Comparison of ENCODE assay signal across 12 cellular contexts in genomic region chr11:131300304-131300703, GRCh38.
"Had no signal": no experiment of that assay in that cellular context is flagged by ENCODE, and none has a peak within 500 bp of the region (broad histone marks: within the 10 kb centered on the region; RNA-seq: fewer than 3 reads in every experiment).

No MANE protein-coding gene starts in this region.

- DNase-seq: activated CD4-positive, alpha-beta memory T cell treated with anti-CD3 and anti-CD28 coated beads for 36 hours; activated CD4-positive, alpha-beta T cell treated with anti-CD3 and anti-CD28 coated beads for 36 hours; activated T-cell treated with anti-CD3 and anti-CD28 coated beads for 4 hours; amniotic stem cell; effector memory CD8-positive, alpha-beta T cell; left colon; lower lobe of right lung; right cardiac atrium; stimulated activated CD4-positive, alpha-beta T cell treated with anti-CD3 and anti-CD28 coated beads, Interleukin-4, amount 100 ng/mL, for 1 hour; stomach; SW 1271; T-helper 2 cell had no signal
